8 cellular contexts compared by ENCODE assay signal in genomic region chr4:26583538-26583864, GRCh38. TPM values are rescaled to one million over a fixed set of nuclear protein-coding genes. Genes with fewer than 3 reads are reported as not detected.
DNase-seq lines count a peak whose midpoint lies in the region; ATAC-seq and TF ChIP-seq lines count a peak whose summit lies in the region.

No MANE protein-coding gene starts in this region.

- H3K27ac ChIP-seq in H9 (ENCODE audit: insufficient read length, low read depth, low read length) (peak overlapping the region; percentile 22), testis (peak overlapping the region; percentile 53 to 79)

- no peaks in the 10 kb centered on the region for H4K20me1 ChIP-seq in H9 (ENCODE audit: control insufficient read depth, insufficient read depth, insufficient read length)

- peak overlapping the region; percentile 92 for H3K4me2 ChIP-seq in H9 (ENCODE audit: insufficient read depth, insufficient read length, low read length)

- H2BK15ac ChIP-seq in H9 (ENCODE audit: low read depth, low read length), result no peak overlapping the region

- no peaks in the 10 kb centered on the region for H3K36me3 Mint-ChIP-seq in H9 (ENCODE audit: insufficient read depth in 1 of 3, low read depth in 3 of 3)

- peak overlapping the region; percentile 5 for H2BK5ac ChIP-seq in H9 (ENCODE audit: insufficient read length, low read length)

- H3K4me3 ChIP-seq in NB4 (ENCODE audit: low read depth, low read length) (peak overlapping the region; percentile 84), astrocyte of the spinal cord (ENCODE audit: low read depth, low read length) (peak overlapping the region; percentile 82), testis (peak overlapping the region; percentile 66 to 76)

- no peak overlapping the region for H3K4ac ChIP-seq in H9 (ENCODE audit: low read depth, low read length)

- H3K4me3 Mint-ChIP-seq in H9, result peak overlapping the region; percentile 93 to 95

- no peaks in the 10 kb centered on the region; the same call in 1 of the 2 replicates for H3K27me3 Mint-ChIP-seq in H9 (ENCODE audit: low read depth)

- peaks cover 7% of the 10 kb centered on the region for H3K23me2 ChIP-seq in H9 (ENCODE audit: insufficient read length, low read depth, low read length, poor library complexity, severe bottlenecking)

- H3K14ac ChIP-seq in H9 (ENCODE audit: insufficient read depth, low read length), result peak overlapping the region; percentile 33; the same call in 1 of the 2 replicates

- peak overlapping the region in 1 of 3 experiments; percentile 73; a peak in 3 of 7 replicates for H3K27ac Mint-ChIP-seq in H9

- H3K4me1 ChIP-seq in H9 (ENCODE audit: insufficient read depth, low read length) (no peaks in the 10 kb centered on the region), testis (no peaks in the 10 kb centered on the region)

- H2AFZ ChIP-seq in H9 (ENCODE audit: low read length), result peak overlapping the region; percentile 83

- H3K79me1 ChIP-seq in H9 (ENCODE audit: insufficient read depth, low read depth, low read length, poor library complexity, severe bottlenecking), result no peaks in the 10 kb centered on the region

- H3K9ac ChIP-seq in H9 (ENCODE audit: extremely low read depth, insufficient read length, low read length), result peak overlapping the region; percentile 80

- peak overlapping the region; percentile 86 for H4K5ac ChIP-seq in H9 (ENCODE audit: insufficient read length, low read depth, low read length)

- H3K56ac ChIP-seq in H9 (ENCODE audit: insufficient read length, low read depth, low read length), result no peak overlapping the region

- H3K79me2 ChIP-seq in H9 (ENCODE audit: insufficient read depth, low read length), result no peaks in the 10 kb centered on the region

- H4K8ac ChIP-seq in H9 (replicated peaks; ENCODE audit: insufficient read length, low read depth, low read length), result no peak overlapping the region

- H2BK20ac ChIP-seq in H9 (ENCODE audit: low read depth, low read length, poor library complexity, severe bottlenecking), result no peak overlapping the region

- no CpG with 5 or more reads among the region's 11 CpGs for WGBS in H9 (ENCODE audit: extremely low coverage, insufficient read length, low lambda C conversion rate)
- WGBS in testis, 2 donors, result 1% methylated on average over 11 of the region's 11 CpGs

- no peaks in the 10 kb centered on the region for H3K9me3 ChIP-seq in H9 (ENCODE audit: control insufficient read depth, low read depth, low read length)
- H3K9me3 ChIP-seq in testis, result no peaks in the 10 kb centered on the region

- no peak overlapping the region for H3T11ph ChIP-seq in H9 (ENCODE audit: low read length)

- in situ Hi-C loops in astrocyte of the spinal cord (cut with HindIII; ENCODE audit: low sequenced_read_pairs), result no loop called here

- no peak overlapping the region for H3K23ac ChIP-seq in H9 (ENCODE audit: insufficient read length, low read depth, low read length)

- no peak overlapping the region for H2BK120ac ChIP-seq in H9 (ENCODE audit: low read depth, low read length, poor library complexity, severe bottlenecking)

- no peaks in the 10 kb centered on the region for H3K36me3 ChIP-seq in testis (ENCODE audit: low read depth, missing control alignments)

- H4K91ac ChIP-seq in H9 (ENCODE audit: insufficient read length, low read depth, low read length), result no peak overlapping the region

- DNase-seq in NCI-H2171 treated with DMSO at 0.1 percent for 48 hours (lab: John Stamatoyannopoulos, UW) (peak; percentile 81), NCI-H2171 (lab: John Stamatoyannopoulos, UW) (no peak), H9 (no peak), NB4 (ENCODE audit: low read depth) (no peak), astrocyte of the spinal cord (ENCODE audit: low read depth, low spot score) (no peak), left lobe of liver (ENCODE audit: low spot score) (no peak), testis (no peak), NCI-H1092 (lab: John Stamatoyannopoulos, UW) (no peak)

- H3K27me3 ChIP-seq in H9 (ENCODE audit: insufficient read depth, low read length) (no peaks in the 10 kb centered on the region), testis (no peaks in the 10 kb centered on the region)

- H2AK5ac ChIP-seq in H9 (ENCODE audit: insufficient read length, low read length), result no peak overlapping the region

- peak overlapping the region; percentile 93 for H3K18ac ChIP-seq in H9 (ENCODE audit: insufficient read length, low read depth, low read length)

- TF ChIP-seq CTCF in H9 (conservative IDR thresholded peaks at IDR 0.05) (no peak), NB4 (IDR thresholded peaks at IDR 0.05; ENCODE audit: low read depth, low read length) (no peak), astrocyte of the spinal cord (IDR thresholded peaks at IDR 0.05; ENCODE audit: low read depth, low read length) (no peak), testis (IDR thresholded peaks at IDR 0.05) (no peak)

- no peak overlapping the region for H2BK12ac ChIP-seq in H9 (ENCODE audit: insufficient read length, low read depth, low read length)

- intact Hi-C loops in testis (cut with DNase I; ENCODE audit: low total_unique reads), result no loop called here

- peak; percentile 72 for ATAC-seq in left lobe of liver

- no peaks in the 10 kb centered on the region for H3K9me3 Mint-ChIP-seq in H9

- TF ChIP-seq POLR2A in NB4 (IDR thresholded peaks at IDR 0.05; ENCODE audit: extremely low read depth, insufficient read length), result no peak
- TF ChIP-seq POLR2A in testis (IDR thresholded peaks at IDR 0.05), result no peak

- peaks cover 11 to 15% of the 10 kb centered on the region in 2 experiments for H3K4me1 Mint-ChIP-seq in H9

RNA-seq across cellular contexts. Expression of gene TBC1D19, which starts 0.4 kb away (rescaled TPM):
- total RNA-seq in H9 (2021) (2.6 and 3.2 TPM in 2 replicates), left lobe of liver (0.96 TPM), testis (10 to 100 TPM; 13.9 to 20.2 TPM)
- 5.7 TPM for polyA plus RNA-seq in testis (ENCODE audit: insufficient read depth, low read depth, low replicate concordance)
